Comparison of ENCODE assay signal across 14 cellular contexts in the genomic region with DNA sequence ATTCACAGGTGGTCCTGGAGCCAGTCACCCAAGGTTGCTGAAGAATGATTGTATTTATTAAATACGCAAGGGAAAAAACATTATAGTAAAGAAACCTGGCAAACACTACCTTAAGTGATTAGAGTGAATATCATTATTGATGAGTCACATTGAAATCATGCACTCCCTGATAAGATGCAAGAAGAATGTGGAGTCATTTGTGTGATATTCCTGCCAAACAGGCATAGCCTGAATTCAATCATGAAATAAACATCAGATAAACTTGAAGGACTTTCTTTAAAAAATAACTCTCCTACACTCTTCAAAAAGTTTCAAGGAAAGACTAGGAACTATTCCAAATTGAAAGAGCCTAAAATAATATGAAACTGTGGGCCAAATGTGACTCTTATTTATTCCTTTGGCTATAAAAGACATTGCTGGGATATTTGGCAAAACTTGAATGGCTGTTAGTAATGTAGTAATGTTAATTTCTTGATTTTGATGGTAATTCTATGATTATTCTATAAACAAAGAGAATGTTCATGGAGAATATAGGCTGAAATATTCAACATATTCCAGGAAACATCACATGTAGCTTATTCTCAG.
DNase-seq lines count a peak whose midpoint lies in the region; ATAC-seq, FAIRE-seq and TF ChIP-seq lines count a peak whose summit lies in the region.
"Had no signal": no experiment of that assay in that cellular context is flagged by ENCODE, and none has a peak within 500 bp of the region (broad histone marks: within the 10 kb centered on the region; RNA-seq: fewer than 3 reads in every experiment).

No MANE protein-coding gene starts in this region.

- ATAC-seq in RWPE2 (ENCODE audit: low read depth) (peak; percentile 21; the same call in 1 of the 3 replicates), HepG2 (no peak), HG03571 (IDR thresholded peaks at IDR 0.05; ENCODE audit: unreplicated experiment) (no peak)
- ATAC-seq: left lobe of liver had no signal

- H3K4me3 ChIP-seq in RWPE2 (ENCODE audit: severe bottlenecking) (no peak overlapping the region), epithelial cell of proximal tubule (ENCODE audit: low read depth, low read length) (no peak overlapping the region), A673 (ENCODE audit: low read depth, low read length, poor library complexity, severe bottlenecking) (no peak overlapping the region), HepG2 (replicated peaks in 1 of 3; ENCODE audit: insufficient read depth in 1 of 3, low read depth in 2 of 3, low read length in 3 of 3) (no peak overlapping the region), coronary artery (no peak overlapping the region)
- H3K4me3 ChIP-seq: mucosa of descending colon had no signal

- H3K4me1 ChIP-seq in RWPE2 (ENCODE audit: insufficient read depth, poor library complexity, severe bottlenecking) (peaks cover 8% of the 10 kb centered on the region), A673 (ENCODE audit: insufficient read depth, low read length, poor library complexity, severe bottlenecking) (peaks cover 21% of the 10 kb centered on the region), HepG2 (ENCODE audit: insufficient read depth, low read length) (no peaks in the 10 kb centered on the region)

- H3K4me2 ChIP-seq in HepG2 (ENCODE audit: low read depth, low read length) = no peak overlapping the region

- intact Hi-C loops in A673 (cut with micrococcal nuclease; ENCODE audit: unreplicated experiment) = loop anchor here (10.0 kb wide), 1 partner anchor 429 kb away; no protein-coding TSS in a partner anchor
- intact Hi-C loops in HepG2 (cut with micrococcal nuclease; ENCODE audit: unreplicated experiment) = no loop called here

- H3K36me3 ChIP-seq in RWPE2 (ENCODE audit: low read depth) (no peaks in the 10 kb centered on the region), A673 (ENCODE audit: insufficient read depth, low read length, poor library complexity, severe bottlenecking) (no peaks in the 10 kb centered on the region), HepG2 (replicated peaks in 1 of 2; ENCODE audit: control insufficient read depth in 1 of 2, insufficient read depth in 2 of 2, low read length in 2 of 2) (no peaks in the 10 kb centered on the region)

- 4% methylated on average over 1 of the region's 1 CpG for WGBS in HepG2 (ENCODE audit: low lambda C conversion rate)

- peak; percentile 24 for DNase-seq in COLO829 (ENCODE audit: low spot score)
- DNase-seq in RWPE2 (ENCODE audit: low spot score) = no peak
- DNase-seq in epithelial cell of proximal tubule (ENCODE audit: low read depth) = peak; percentile 32
- DNase-seq in mucosa of gallbladder (ENCODE audit: low spot score) = peak; percentile 30
- DNase-seq in A673 (ENCODE audit: low spot score) = no peak
- DNase-seq in HepG2 (ENCODE audit: low spot score) = no peak
- DNase-seq in coronary artery (ENCODE audit: low spot score) = no peak
- DNase-seq: amygdala, foreskin fibroblast, mucosa of descending colon, NCI-H2029 treated with DMSO at 0.1 percent for 48 hours, retina had no signal

- no peaks in the 10 kb centered on the region for H4K20me1 ChIP-seq in HepG2 (ENCODE audit: insufficient read depth, low read length)

- H3K9ac ChIP-seq in HepG2 (ENCODE audit: insufficient read depth, low read depth, low read length) = no peak overlapping the region

- TF ChIP-seq EP300 in HepG2 (IDR thresholded peaks at IDR 0.05; ENCODE audit: low read depth in 2 of 2, low read length in 2 of 2) = no peak
- no peak for TF ChIP-seq EP300 in HepG2 (CRISPR knock-in tag; IDR thresholded peaks at IDR 0.05; ENCODE audit: borderline replicate concordance)

- POLR2A ChIA-PET in A673 (lab: Charles Lee; ENCODE audit: low non-redundant PET) = no interaction called here
- POLR2A ChIA-PET in HepG2 (lab: Yijun Ruan, JAX) = no interaction called here

- CTCF ChIA-PET in A673 (lab: Charles Lee) = no interaction called here
- CTCF ChIA-PET in HepG2 (lab: Yijun Ruan, JAX; ENCODE audit: low intra/inter-chr PET ratio, low total read pairs) = no interaction called here

- H3K79me2 ChIP-seq in HepG2 (ENCODE audit: insufficient read depth, low read length) = no peaks in the 10 kb centered on the region

- H3K27me3 ChIP-seq in RWPE2 (ENCODE audit: insufficient read depth, poor library complexity, severe bottlenecking) (no peaks in the 10 kb centered on the region), A673 (replicated peaks; ENCODE audit: insufficient read depth, low read depth, low read length, poor library complexity) (peaks cover 18% of the 10 kb centered on the region), HepG2 (ENCODE audit: control insufficient read depth in 1 of 2, insufficient read depth in 2 of 2, low read length in 2 of 2) (no peaks in the 10 kb centered on the region)

- BruUV-seq in A673 (replicated peaks; lab: Mats Ljungman, UMichigan) (no TSS peak), HepG2 (replicated peaks; lab: Mats Ljungman, UMichigan) (no TSS peak)

- no peak overlapping the region for H2AFZ ChIP-seq in HepG2 (ENCODE audit: low read length)

- TF ChIP-seq RAD21 in HepG2 (CRISPR knock-in tag; IDR thresholded peaks at IDR 0.05) = no peak

- in situ Hi-C loops in HepG2 (cut with HindIII; ENCODE audit: extremely low pct_ligation_motif_present, low pct_unique_long_range_greater_than_20kb) = no loop called here

- H3K9me3 ChIP-seq in RWPE2 (ENCODE audit: severe bottlenecking) (no peaks in the 10 kb centered on the region), A673 (ENCODE audit: low read depth, low read length, poor library complexity, severe bottlenecking) (no peaks in the 10 kb centered on the region), HepG2 (ENCODE audit: low read length) (peaks cover 71% of the 10 kb centered on the region)
- H3K9me3 ChIP-seq: mucosa of descending colon had no signal

- H3K27ac ChIP-seq in RWPE2 (ENCODE audit: poor library complexity, severe bottlenecking) (no peak overlapping the region), A673 (ENCODE audit: low read depth, low read length, poor library complexity, severe bottlenecking) (no peak overlapping the region), HepG2 (ENCODE audit: extremely low read length, insufficient read depth, low read length) (no peak overlapping the region), coronary artery (no peak overlapping the region)

- no peak for TF ChIP-seq POLR2A in HepG2 (IDR thresholded peaks at IDR 0.05; ENCODE audit: insufficient read depth in 1 of 2, low read depth in 2 of 2, low read length in 2 of 2)

- TF ChIP-seq CTCF in RWPE2 (IDR thresholded peaks at IDR 0.05; ENCODE audit: poor library complexity, severe bottlenecking) (no peak), epithelial cell of proximal tubule (conservative IDR thresholded peaks at IDR 0.05; ENCODE audit: low read depth, low read length) (no peak), A673 (conservative IDR thresholded peaks at IDR 0.05; ENCODE audit: low read depth, low read length) (no peak), HepG2 (CRISPR knock-in tag; IDR thresholded peaks at IDR 0.05) (no peak), coronary artery (IDR thresholded peaks at IDR 0.05) (no peak)

- FAIRE-seq in HepG2 (lab: Jason Lieb, UNC) = no peak

TF ChIP-seq in HepG2, 621 proteins besides CTCF, POLR2A, EP300 and RAD21 (continues in another document):
- TF ChIP-seq, protein P1, sequence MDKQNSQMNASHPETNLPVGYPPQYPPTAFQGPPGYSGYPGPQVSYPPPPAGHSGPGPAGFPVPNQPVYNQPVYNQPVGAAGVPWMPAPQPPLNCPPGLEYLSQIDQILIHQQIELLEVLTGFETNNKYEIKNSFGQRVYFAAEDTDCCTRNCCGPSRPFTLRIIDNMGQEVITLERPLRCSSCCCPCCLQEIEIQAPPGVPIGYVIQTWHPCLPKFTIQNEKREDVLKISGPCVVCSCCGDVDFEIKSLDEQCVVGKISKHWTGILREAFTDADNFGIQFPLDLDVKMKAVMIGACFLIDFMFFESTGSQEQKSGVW (CRISPR knock-in tag; IDR thresholded peaks at IDR 0.05; ENCODE audit: borderline replicate concordance) = no peak
- TF ChIP-seq, protein P2, sequence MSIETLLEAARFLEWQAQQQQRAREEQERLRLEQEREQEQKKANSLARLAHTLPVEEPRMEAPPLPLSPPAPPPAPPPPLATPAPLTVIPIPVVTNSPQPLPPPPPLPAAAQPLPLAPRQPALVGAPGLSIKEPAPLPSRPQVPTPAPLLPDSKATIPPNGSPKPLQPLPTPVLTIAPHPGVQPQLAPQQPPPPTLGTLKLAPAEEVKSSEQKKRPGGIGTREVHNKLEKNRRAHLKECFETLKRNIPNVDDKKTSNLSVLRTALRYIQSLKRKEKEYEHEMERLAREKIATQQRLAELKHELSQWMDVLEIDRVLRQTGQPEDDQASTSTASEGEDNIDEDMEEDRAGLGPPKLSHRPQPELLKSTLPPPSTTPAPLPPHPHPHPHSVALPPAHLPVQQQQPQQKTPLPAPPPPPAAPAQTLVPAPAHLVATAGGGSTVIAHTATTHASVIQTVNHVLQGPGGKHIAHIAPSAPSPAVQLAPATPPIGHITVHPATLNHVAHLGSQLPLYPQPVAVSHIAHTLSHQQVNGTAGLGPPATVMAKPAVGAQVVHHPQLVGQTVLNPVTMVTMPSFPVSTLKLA (IDR thresholded peaks at IDR 0.05) = no peak
- no peak for TF ChIP-seq SCMH1 (CRISPR knock-in tag; IDR thresholded peaks at IDR 0.05; ENCODE audit: borderline replicate concordance)
- TF ChIP-seq ZNF674 (CRISPR knock-in tag; IDR thresholded peaks at IDR 0.05; ENCODE audit: low read depth) = no peak
- TF ChIP-seq ZNF12 (CRISPR knock-in tag; IDR thresholded peaks at IDR 0.05) = no peak

Comparison
In these comparisons a context has a peak if more than half of its experiments do, and no peak if none do; other contexts are left out.
1. DNase-seq: peak in COLO829 (single experiment), epithelial cell of proximal tubule (single experiment) and mucosa of gallbladder (single experiment); none in RWPE2 (single experiment), A673 (single experiment), HepG2 (single experiment) and coronary artery (single experiment).